ENCODE assay signal across 8 cellular contexts in the genomic region with DNA sequence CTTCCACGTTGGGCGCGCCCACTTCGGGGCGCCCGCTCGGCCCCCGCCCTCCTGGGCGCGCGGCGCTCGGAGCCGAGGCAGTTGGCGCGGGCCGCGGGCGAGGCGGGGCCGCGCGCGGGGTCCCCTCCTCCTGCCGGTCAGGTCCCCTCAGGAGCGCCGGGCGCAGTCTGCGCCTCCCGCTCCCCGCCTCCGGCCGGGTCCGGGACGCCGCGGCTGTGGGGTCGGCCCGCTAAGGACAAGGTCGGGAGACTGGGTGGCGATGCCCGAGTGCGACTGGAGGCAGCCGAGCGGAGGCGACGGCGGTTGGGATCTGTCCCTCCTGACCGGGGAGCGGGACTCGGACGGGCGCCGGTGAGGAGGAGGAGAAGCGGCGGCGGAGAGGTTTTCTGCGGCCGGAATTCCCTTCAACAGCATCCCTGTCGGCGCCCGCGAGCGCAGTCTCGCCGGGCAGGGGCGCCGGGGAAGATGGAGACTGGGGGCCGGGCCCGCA. TPM values are rescaled to one million over a fixed set of nuclear protein-coding genes. Genes with fewer than 3 reads are reported as not detected.
DNase-seq lines count a peak whose midpoint lies in the region; ATAC-seq and TF ChIP-seq lines count a peak whose summit lies in the region.

A gene with protein sequence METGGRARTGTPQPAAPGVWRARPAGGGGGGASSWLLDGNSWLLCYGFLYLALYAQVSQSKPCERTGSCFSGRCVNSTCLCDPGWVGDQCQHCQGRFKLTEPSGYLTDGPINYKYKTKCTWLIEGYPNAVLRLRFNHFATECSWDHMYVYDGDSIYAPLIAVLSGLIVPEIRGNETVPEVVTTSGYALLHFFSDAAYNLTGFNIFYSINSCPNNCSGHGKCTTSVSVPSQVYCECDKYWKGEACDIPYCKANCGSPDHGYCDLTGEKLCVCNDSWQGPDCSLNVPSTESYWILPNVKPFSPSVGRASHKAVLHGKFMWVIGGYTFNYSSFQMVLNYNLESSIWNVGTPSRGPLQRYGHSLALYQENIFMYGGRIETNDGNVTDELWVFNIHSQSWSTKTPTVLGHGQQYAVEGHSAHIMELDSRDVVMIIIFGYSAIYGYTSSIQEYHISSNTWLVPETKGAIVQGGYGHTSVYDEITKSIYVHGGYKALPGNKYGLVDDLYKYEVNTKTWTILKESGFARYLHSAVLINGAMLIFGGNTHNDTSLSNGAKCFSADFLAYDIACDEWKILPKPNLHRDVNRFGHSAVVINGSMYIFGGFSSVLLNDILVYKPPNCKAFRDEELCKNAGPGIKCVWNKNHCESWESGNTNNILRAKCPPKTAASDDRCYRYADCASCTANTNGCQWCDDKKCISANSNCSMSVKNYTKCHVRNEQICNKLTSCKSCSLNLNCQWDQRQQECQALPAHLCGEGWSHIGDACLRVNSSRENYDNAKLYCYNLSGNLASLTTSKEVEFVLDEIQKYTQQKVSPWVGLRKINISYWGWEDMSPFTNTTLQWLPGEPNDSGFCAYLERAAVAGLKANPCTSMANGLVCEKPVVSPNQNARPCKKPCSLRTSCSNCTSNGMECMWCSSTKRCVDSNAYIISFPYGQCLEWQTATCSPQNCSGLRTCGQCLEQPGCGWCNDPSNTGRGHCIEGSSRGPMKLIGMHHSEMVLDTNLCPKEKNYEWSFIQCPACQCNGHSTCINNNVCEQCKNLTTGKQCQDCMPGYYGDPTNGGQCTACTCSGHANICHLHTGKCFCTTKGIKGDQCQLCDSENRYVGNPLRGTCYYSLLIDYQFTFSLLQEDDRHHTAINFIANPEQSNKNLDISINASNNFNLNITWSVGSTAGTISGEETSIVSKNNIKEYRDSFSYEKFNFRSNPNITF (N-terminal part only) (plus strand): TSS at position 80 of the 490 bp plus-strand sequence. CDS start 386 bp downstream, at position 466.

- H3K4me3 ChIP-seq in GM23248, result peak within 1 kb of the TSS; percentile 66
- H3K4me3 ChIP-seq in parathyroid adenoma (ENCODE audit: low read depth, low read length), result peak within 1 kb of the TSS; percentile 62

- H2AFZ ChIP-seq in GM23248, result peak within 1 kb of the TSS; percentile 71
- peak within 1 kb of the TSS; percentile 85 for H2AFZ ChIP-seq in parathyroid adenoma

- H3K79me2 ChIP-seq in GM23248 (ENCODE audit: insufficient read depth) (no peaks in the 10 kb centered on the region), parathyroid adenoma (no peaks in the 10 kb centered on the region)

- DNase-seq in NCI-H82 (lab: John Stamatoyannopoulos, UW) (peak; percentile 47), NCI-H82 treated with DMSO at 0.1 percent for 48 hours (lab: John Stamatoyannopoulos, UW; ENCODE audit: unreplicated experiment) (no peak), GM23248 (peak; percentile 49), KBM-7 (peak; percentile 16), Right ventricle myocardium superior (peak; percentile 45), GDM1 (lab: John Stamatoyannopoulos, UW) (no peak)
- peak; percentile 21 to 39 for DNase-seq in activated T-cell treated with anti-CD3 and anti-CD28 coated beads, Interleukin-2, amount 50 U/mL, for 48 hours

- H3K27me3 ChIP-seq in GM23248 (replicated peaks; ENCODE audit: insufficient read depth), result peaks cover 64% of the 10 kb centered on the region
- no peaks in the 10 kb centered on the region for H3K27me3 ChIP-seq in parathyroid adenoma (ENCODE audit: control insufficient read depth, insufficient read depth, low read length)

- H3K4me2 ChIP-seq in GM23248 (ENCODE audit: unreplicated experiment) (peak within 1 kb of the TSS; percentile 67), parathyroid adenoma (ENCODE audit: low read length) (peak within 1 kb of the TSS; percentile 80)

- H3K9ac ChIP-seq in GM23248, result no peak within 1 kb of the TSS
- H3K9ac ChIP-seq in parathyroid adenoma, result no peak within 1 kb of the TSS

- in situ Hi-C loops in GM23248 (cut with MboI) (no loop called here), KBM-7 (cut with MboI; ENCODE audit: low pct_unique_long_range_greater_than_20kb, low sequenced_read_pairs) (no loop called here)

- intact Hi-C loops in Right ventricle myocardium superior (cut with DNase I), result no loop called here

- no peaks in the 10 kb centered on the region for H3F3A ChIP-seq in GM23248 (ENCODE audit: insufficient read depth)

- no peaks in the 10 kb centered on the region for H4K20me1 ChIP-seq in GM23248 (ENCODE audit: insufficient read depth)

- H3K36me3 ChIP-seq in GM23248 (ENCODE audit: low read depth) (no peaks in the 10 kb centered on the region), parathyroid adenoma (ENCODE audit: control insufficient read depth, insufficient read depth, low read length) (no peaks in the 10 kb centered on the region)

- no peaks in the 10 kb centered on the region for H3K4me1 ChIP-seq in GM23248 (ENCODE audit: insufficient read depth)
- peaks cover 2% of the 10 kb centered on the region for H3K4me1 ChIP-seq in parathyroid adenoma

- no peaks in the 10 kb centered on the region for H3K9me2 ChIP-seq in GM23248 (ENCODE audit: insufficient read depth)

- H3K27ac ChIP-seq in GM23248 (no peak within 1 kb of the TSS), parathyroid adenoma (peak within 1 kb of the TSS; percentile 13)

- no peak for TF ChIP-seq CTCF in parathyroid adenoma (IDR thresholded peaks at IDR 0.05)

- ATAC-seq in Right ventricle myocardium superior (ENCODE audit: poor library complexity), result peak; percentile 93

- WGBS in GM23248 (ENCODE audit: low coverage in 1 of 2, low lambda C conversion rate in 2 of 2, missing lambda C conversion rate in 2 of 2), 2 experiments, result 0 to 3% methylated on average over 21 to 37 of the region's 70 CpGs

- H3K9me3 ChIP-seq in GM23248 (ENCODE audit: low read depth) (no peaks in the 10 kb centered on the region), parathyroid adenoma (ENCODE audit: control insufficient read depth, low read length) (no peaks in the 10 kb centered on the region)

RNA-seq across cellular contexts. Expression of the gene that starts here (rescaled TPM):
- total RNA-seq in GM23248 (2014; rRNA removed; shearing (Covaris generic)), result not detected in 2 replicates
- polyA plus RNA-seq in GM23248 (2016; fragmentation: Nextera tagmentation; extraction: Ambion mirVana), result not detected in 2 replicates
- 0.38 TPM for total RNA-seq in Right ventricle myocardium superior

Comparison
In these comparisons a context has a peak if more than half of its experiments do, and no peak if none do; other contexts are left out.
1. DNase-seq: peak in NCI-H82 (single experiment), KBM-7 (single experiment) and activated T-cell treated with anti-CD3 and anti-CD28 coated beads, Interleukin-2, amount 50 U/mL, for 48 hours (2 of 2); none in NCI-H82 treated with DMSO at 0.1 percent for 48 hours (single experiment) and GDM1 (single experiment).
2. Peak in DNase-seq, H3K4me3 ChIP-seq and H3K4me2 ChIP-seq in GM23248; RNA of the gene not detected or under 1 TPM.
3. Peak in DNase-seq and ATAC-seq in Right ventricle myocardium superior; RNA of the gene not detected or under 1 TPM.